12 cellular contexts compared by ENCODE assay signal in the genomic region with DNA sequence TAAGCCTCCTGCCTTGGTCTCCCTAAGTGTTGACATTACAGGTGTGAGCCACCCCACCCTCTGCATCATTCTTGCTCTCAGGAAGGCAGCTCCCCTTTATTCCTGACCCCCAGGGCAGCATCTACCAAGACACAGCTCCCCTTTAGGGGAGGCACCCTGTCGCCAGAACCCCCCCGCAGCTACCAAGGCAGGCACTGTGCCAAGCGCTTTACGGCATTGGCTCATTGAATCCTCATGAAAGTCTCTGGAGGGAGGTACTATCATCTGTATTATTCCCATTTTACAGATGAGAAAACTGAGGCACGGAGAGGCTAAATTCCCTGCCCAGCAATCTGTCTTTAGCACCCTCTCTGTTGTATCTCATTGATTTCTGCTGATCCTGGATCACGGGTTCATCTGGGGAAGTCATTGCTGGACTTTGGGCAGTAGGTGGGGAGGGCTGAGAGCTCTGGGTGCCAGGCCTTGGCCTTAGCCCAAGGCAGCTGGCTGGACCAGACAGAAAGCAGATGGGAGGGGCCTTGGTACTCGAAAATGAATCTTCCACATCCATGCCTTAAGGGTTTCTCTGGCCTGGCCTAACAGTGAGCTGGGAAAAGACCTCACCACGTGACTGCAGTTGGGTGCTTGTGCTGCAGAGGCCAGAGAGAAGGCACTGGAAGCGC. TPM values are rescaled to one million over a fixed set of nuclear protein-coding genes. Genes with fewer than 3 reads are reported as not detected.
DNase-seq lines count a peak whose midpoint lies in the region; ATAC-seq, FAIRE-seq and TF ChIP-seq lines count a peak whose summit lies in the region.
"Had no signal": no experiment of that assay in that cellular context is flagged by ENCODE, and none has a peak within 500 bp of the region (broad histone marks: within the 10 kb centered on the region; RNA-seq: fewer than 3 reads in every experiment).

No MANE protein-coding gene starts in this region.

- intact Hi-C loops in pancreas (cut with DNase I): no loop called here
- intact Hi-C loops in activated naive CD4-positive, alpha-beta T cell treated with anti-CD3 and anti-CD28 coated beads for 36 hours (cut with micrococcal nuclease): no loop called here
- intact Hi-C loops in natural killer cell (cut with micrococcal nuclease): no loop called here

- in situ Hi-C loops in ACHN (cut with HindIII; ENCODE audit: low pct_ligation_motif_present, low pct_unique_long_range_greater_than_20kb, low sequenced_read_pairs): no loop called here

- H3K4me2 ChIP-seq in SK-N-SH: no peak overlapping the region
- H3K4me2 ChIP-seq: BLaER1 treated with 17β-estradiol and CSF1 and Interleukin-3, amounts not matched to agents 10 nM and 100 nM had no signal

- H3K36me3 ChIP-seq in SK-N-SH (replicated peaks in 1 of 2; ENCODE audit: control insufficient read depth in 1 of 2, insufficient read depth in 2 of 2, low read length in 1 of 2) (peaks cover 5 to 7% of the 10 kb centered on the region in 2 experiments), gastroesophageal sphincter (peaks cover 0 to 38% of the 10 kb centered on the region in 2 donors), pancreas (no peaks in the 10 kb centered on the region)
- H3K36me3 ChIP-seq: vagina had no signal

- TF ChIP-seq POLR2A in gastroesophageal sphincter (IDR thresholded peaks at IDR 0.05): no peak

- peaks cover 66% of the 10 kb centered on the region for H3K79me2 ChIP-seq in SK-N-SH (ENCODE audit: insufficient read depth)

- 0 out of 2 replicates have a peak, but pooled peaks cover 4% of the 10 kb centered on the region for H4K20me1 ChIP-seq in SK-N-SH (ENCODE audit: insufficient read depth)

- H3F3A ChIP-seq in SK-N-SH (replicated peaks; ENCODE audit: insufficient read depth): no peaks in the 10 kb centered on the region

- ATAC-seq in gastroesophageal sphincter (peak; percentile 88), pancreas (peak; percentile 50 to 78 (median 60)), HG03025 (IDR thresholded peaks at IDR 0.05; ENCODE audit: low FRiP score, unreplicated experiment) (no peak), natural killer cell (no peak)

- DNase-seq in COLO829 (ENCODE audit: low spot score) (peak; percentile 81), SK-N-SH (peak; percentile 90), pancreas (peak in 1 of 6 donors; percentile 39), ACHN (no peak), natural killer cell (no peak)
- DNase-seq in activated naive CD4-positive, alpha-beta T cell treated with anti-CD3 and anti-CD28 coated beads for 36 hours: no peak
- DNase-seq: NCI-H774 had no signal

- no peak overlapping the region for H3K27ac Mint-ChIP-seq in activated naive CD4-positive, alpha-beta T cell treated with anti-CD3 and anti-CD28 coated beads for 36 hours
- H3K27ac Mint-ChIP-seq in natural killer cell: peak overlapping the region in 1 of 2 donors; percentile 57

- no peaks in the 10 kb centered on the region for H3K27me3 Mint-ChIP-seq in activated naive CD4-positive, alpha-beta T cell treated with anti-CD3 and anti-CD28 coated beads for 36 hours (ENCODE audit: low read depth)
- no peaks in the 10 kb centered on the region for H3K27me3 Mint-ChIP-seq in natural killer cell (ENCODE audit: low read depth in 2 of 2)
- H3K27me3 Mint-ChIP-seq: central memory CD8-positive, alpha-beta T cell had no signal

- H3K4me3 ChIP-seq in SK-N-SH (ENCODE audit: low read depth in 2 of 2, low read length in 1 of 2) (no peak overlapping the region), gastroesophageal sphincter (no peak overlapping the region), pancreas (no peak overlapping the region)
- H3K4me3 ChIP-seq: BLaER1 treated with 17β-estradiol and CSF1 and Interleukin-3, amounts not matched to agents 10 nM and 100 nM; vagina had no signal

- FAIRE-seq in pancreas (lab: Jason Lieb, UNC): no peak

- TF ChIP-seq RAD21 in SK-N-SH (IDR thresholded peaks at IDR 0.05; ENCODE audit: low read length): peak; percentile 30

- no peaks in the 10 kb centered on the region for H3K4me1 Mint-ChIP-seq in activated naive CD4-positive, alpha-beta T cell treated with anti-CD3 and anti-CD28 coated beads for 36 hours (ENCODE audit: low read depth)
- H3K4me1 Mint-ChIP-seq in natural killer cell: peaks cover 5 to 15% of the 10 kb centered on the region in 2 donors
- H3K4me1 Mint-ChIP-seq: central memory CD8-positive, alpha-beta T cell had no signal

- 54% methylated on average over 5 of the region's 9 CpGs for WGBS in SK-N-SH (ENCODE audit: low lambda C conversion rate)
- WGBS in gastroesophageal sphincter (ENCODE audit: low coverage in 1 of 2), 2 donors: 53 to 74% methylated on average over 3 of the region's 9 CpGs
- 60 to 67% methylated on average over 9 of the region's 9 CpGs for WGBS in pancreas, 2 donors

- no peaks in the 10 kb centered on the region for H3K9me3 ChIP-seq in SK-N-SH
- no peaks in the 10 kb centered on the region for H3K9me3 ChIP-seq in gastroesophageal sphincter
- H3K9me3 ChIP-seq in pancreas: no peaks in the 10 kb centered on the region
- H3K9me3 ChIP-seq: vagina had no signal

- TF ChIP-seq CTCF in SK-N-SH (IDR thresholded peaks at IDR 0.05) (no peak), gastroesophageal sphincter (IDR thresholded peaks at IDR 0.05) (no peak), pancreas (IDR thresholded peaks at IDR 0.05) (no peak), natural killer cell (IDR thresholded peaks at IDR 0.05) (no peak)

- H3K27me3 ChIP-seq in SK-N-SH (ENCODE audit: insufficient read depth) (no peaks in the 10 kb centered on the region), gastroesophageal sphincter (no peaks in the 10 kb centered on the region), pancreas (no peaks in the 10 kb centered on the region)
- H3K27me3 ChIP-seq: BLaER1 treated with 17β-estradiol and CSF1 and Interleukin-3, amounts not matched to agents 10 nM and 100 nM; vagina had no signal

- H3K36me3 Mint-ChIP-seq in activated naive CD4-positive, alpha-beta T cell treated with anti-CD3 and anti-CD28 coated beads for 36 hours (ENCODE audit: low read depth): peaks cover 2% of the 10 kb centered on the region
- H3K36me3 Mint-ChIP-seq in natural killer cell: no peaks in the 10 kb centered on the region

- H3K4me1 ChIP-seq in SK-N-SH (ENCODE audit: control insufficient read depth in 1 of 2, insufficient read depth in 2 of 2, low read depth in 1 of 2, low read length in 1 of 2) (peaks cover 12 to 63% of the 10 kb centered on the region in 2 experiments; a peak in 3 of 4 replicates), gastroesophageal sphincter (peaks cover 0 to 59% (median 21%) of the 10 kb centered on the region in 3 donors), pancreas (peaks cover 0 to 11% (median 0%) of the 10 kb centered on the region in 3 donors)

- CTCF ChIA-PET in SK-N-SH (lab: Yijun Ruan, JAX): interaction anchor here (0.7 to 2.0 kb wide), 4 partner anchors 10 to 102 kb away, joined by 3 to 4 read pairs (median 4); no protein-coding TSS in a partner anchor
- CTCF ChIA-PET in activated naive CD4-positive, alpha-beta T cell treated with anti-CD3 and anti-CD28 coated beads for 36 hours (lab: Charles Lee): no interaction called here

- no peak overlapping the region for H3K9ac ChIP-seq in SK-N-SH
- H3K9ac ChIP-seq: BLaER1 treated with 17β-estradiol and CSF1 and Interleukin-3, amounts not matched to agents 10 nM and 100 nM had no signal

- TF ChIP-seq EP300 in SK-N-SH (IDR thresholded peaks at IDR 0.05; ENCODE audit: borderline replicate concordance in 1 of 2, low read depth in 1 of 2, low read length in 1 of 2) (peak in 1 of 2 experiments; percentile 90; a peak in 2 of 4 replicates), gastroesophageal sphincter (IDR thresholded peaks at IDR 0.05) (no peak)

- H3K9me2 ChIP-seq in SK-N-SH: no peaks in the 10 kb centered on the region

- H3K9me3 Mint-ChIP-seq in activated naive CD4-positive, alpha-beta T cell treated with anti-CD3 and anti-CD28 coated beads for 36 hours: no peaks in the 10 kb centered on the region
- H3K9me3 Mint-ChIP-seq in natural killer cell: no peaks in the 10 kb centered on the region
- H3K9me3 Mint-ChIP-seq: central memory CD8-positive, alpha-beta T cell had no signal

- POLR2A ChIA-PET in SK-N-SH (lab: Yijun Ruan, JAX): interaction anchor here (0.6 to 3.9 kb wide), 8 partner anchors 11 to 40 kb away, joined by 3 to 49 read pairs (median 4); partner anchors contain the start of genes KIAA2013 and MFN2

- H3K27ac ChIP-seq in SK-N-SH (ENCODE audit: low read depth in 2 of 2, low read length in 1 of 2): peak overlapping the region in 1 of 2 experiments; percentile 90; a peak in 2 of 4 replicates
- H3K27ac ChIP-seq in gastroesophageal sphincter: peak overlapping the region in 3 of 4 donors; percentile 9 to 60 (median 53)
- H3K27ac ChIP-seq in pancreas: no peak overlapping the region
- H3K27ac ChIP-seq: BLaER1 treated with 17β-estradiol and CSF1 and Interleukin-3, amounts not matched to agents 10 nM and 100 nM had no signal

- H3K4me3 Mint-ChIP-seq in activated naive CD4-positive, alpha-beta T cell treated with anti-CD3 and anti-CD28 coated beads for 36 hours: no peak overlapping the region
- no peak overlapping the region for H3K4me3 Mint-ChIP-seq in natural killer cell
- H3K4me3 Mint-ChIP-seq: central memory CD8-positive, alpha-beta T cell had no signal

- H2AFZ ChIP-seq in SK-N-SH (ENCODE audit: low read depth): no peak overlapping the region

RNA-seq across cellular contexts. Expression of gene PLOD1, which starts 5.9 kb away (rescaled TPM):
- polyA plus RNA-seq in SK-N-SH (2012; rRNA removed): 204 and 257 TPM in 2 replicates
- 102 and 163 TPM in 2 replicates for polyA plus RNA-seq in SK-N-SH (2012; cell fraction: cytosol; rRNA removed)
- polyA plus RNA-seq in SK-N-SH (2012; cell fraction: nucleus; rRNA removed): 216 and 265 TPM in 2 replicates
- 100 to 1,000 TPM in 1 of 4 donors, 10 to 100 TPM in 3; 66.5 to 125 (median 70.1) TPM for total RNA-seq in gastroesophageal sphincter
- 10 to 100 TPM; 25.3 to 55.2 (median 37.7) TPM for total RNA-seq in pancreas
- 10 to 100 TPM; 20.0 to 30.5 TPM for polyA plus RNA-seq in pancreas
- total RNA-seq in activated naive CD4-positive, alpha-beta T cell treated with anti-CD3 and anti-CD28 coated beads for 36 hours: 1 to 10 TPM; 6.7 to 9.0 TPM
- total RNA-seq in natural killer cell: 10 to 100 TPM; 69.8 to 80.5 (median 80.4) TPM

RNA-seq across cellular contexts. Expression of gene KIAA2013, which starts 14.2 kb away (rescaled TPM):
- polyA plus RNA-seq in SK-N-SH (2012; rRNA removed) (66.1 and 67.9 TPM in 2 replicates), pancreas (10 to 100 TPM; 21.0 to 25.3 TPM)
- polyA plus RNA-seq in SK-N-SH (2012; cell fraction: cytosol; rRNA removed): 33.3 and 49.7 TPM in 2 replicates
- polyA plus RNA-seq in SK-N-SH (2012; cell fraction: nucleus; rRNA removed): 44.1 and 55.1 TPM in 2 replicates
- total RNA-seq in gastroesophageal sphincter (100 to 1,000 TPM in 1 of 4 donors, 10 to 100 TPM in 3; 70.8 to 128 (median 83.8) TPM), pancreas (10 to 100 TPM; 23.9 to 33.8 (median 28.0) TPM), natural killer cell (10 to 100 TPM; 32.0 to 44.8 (median 40.4) TPM)
- 10 to 100 TPM; 16.0 to 17.7 TPM for total RNA-seq in activated naive CD4-positive, alpha-beta T cell treated with anti-CD3 and anti-CD28 coated beads for 36 hours

RNA-seq across cellular contexts. Expression of gene MFN2, which starts 39.9 kb away (rescaled TPM):
- 43.2 and 46.1 TPM in 2 replicates for polyA plus RNA-seq in SK-N-SH (2012; rRNA removed)
- 31.0 and 37.2 TPM in 2 replicates for polyA plus RNA-seq in SK-N-SH (2012; cell fraction: cytosol; rRNA removed)
- polyA plus RNA-seq in SK-N-SH (2012; cell fraction: nucleus; rRNA removed): 56.3 and 62.9 TPM in 2 replicates
- 100 to 1,000 TPM; 117 to 236 (median 186) TPM for total RNA-seq in gastroesophageal sphincter
- total RNA-seq in pancreas: 10 to 100 TPM; 20.4 to 34.4 (median 26.0) TPM
- 10 to 100 TPM; 13.7 to 21.7 TPM for polyA plus RNA-seq in pancreas
- 10 to 100 TPM; 47.4 to 52.3 TPM for total RNA-seq in activated naive CD4-positive, alpha-beta T cell treated with anti-CD3 and anti-CD28 coated beads for 36 hours
- total RNA-seq in natural killer cell: 10 to 100 TPM; 54.7 to 65.9 (median 55.8) TPM

Comparison
In these comparisons a context has a peak if more than half of its experiments do, and no peak if none do; other contexts are left out.
1. DNase-seq: peak in COLO829 (single experiment) and SK-N-SH (single experiment); none in ACHN (single experiment), activated naive CD4-positive, alpha-beta T cell treated with anti-CD3 and anti-CD28 coated beads for 36 hours (single experiment) and natural killer cell (single experiment).
2. H3K27ac ChIP-seq: peak in gastroesophageal sphincter (3 of 4); none in pancreas (0 of 4).
3. ATAC-seq: peak in gastroesophageal sphincter (single experiment) and pancreas (4 of 4); none in HG03025 (single experiment) and natural killer cell (0 of 3).